ENCODE assay signal across 9 cellular contexts in genomic region chr11:78573271-78574035, GRCh38. TPM values are rescaled to one million over a fixed set of nuclear protein-coding genes. Genes with fewer than 3 reads are reported as not detected.
A peak's percentile ranks its signal among the peaks of the same experiment; 100 is the strongest.
DNase-seq lines count a peak whose midpoint lies in the region; ATAC-seq and TF ChIP-seq lines count a peak whose summit lies in the region.
"Had no signal": no experiment of that assay in that cellular context is flagged by ENCODE, and none has a peak within 500 bp of the region (broad histone marks: within the 10 kb centered on the region; RNA-seq: fewer than 3 reads in every experiment).

No MANE protein-coding gene starts in this region.

- in situ Hi-C loops in astrocyte of the spinal cord (cut with HindIII; ENCODE audit: low sequenced_read_pairs), result no loop called here

- peaks cover 20% of the 10 kb centered on the region for H3K4me1 Mint-ChIP-seq in memory B cell

- H3K4me3 ChIP-seq in heart right ventricle (peak overlapping the region; percentile 56 to 96 (median 76)), astrocyte of the spinal cord (ENCODE audit: low read depth, low read length) (peak overlapping the region; percentile 69), urinary bladder (ENCODE audit: low read depth, low read length) (peak overlapping the region; percentile 68)

- DNase-seq in heart right ventricle (no peak), cardiac septum (ENCODE audit: low spot score) (no peak), astrocyte of the spinal cord (ENCODE audit: low read depth, low spot score) (no peak), memory B cell (ENCODE audit: low spot score in 2 of 2) (no peak), HUDEP-2 (lab: John Stamatoyannopoulos, UW; ENCODE audit: unreplicated experiment in 76 of 76) (no peak), EL (no peak)
- DNase-seq: NCI-H1930 had no signal

- peak overlapping the region; percentile 91 for H3K27ac Mint-ChIP-seq in memory B cell

- no peaks in the 10 kb centered on the region for H3K9me3 ChIP-seq in heart right ventricle

- peak overlapping the region in 3 of 10 donors; percentile 73 to 86 (median 82) for H3K27ac ChIP-seq in heart right ventricle
- no peak overlapping the region for H3K27ac ChIP-seq in urinary bladder (ENCODE audit: low read depth)

- TF ChIP-seq CTCF in heart right ventricle (IDR thresholded peaks at IDR 0.05) (no peak), astrocyte of the spinal cord (IDR thresholded peaks at IDR 0.05; ENCODE audit: low read depth, low read length) (no peak)

- H3K36me3 ChIP-seq in heart right ventricle (peaks cover 0 to 27% (median 8%) of the 10 kb centered on the region in 9 donors), urinary bladder (ENCODE audit: insufficient read depth) (peaks cover 3% of the 10 kb centered on the region)

- no peaks in the 10 kb centered on the region for H3K27me3 Mint-ChIP-seq in memory B cell

- intact Hi-C loops in heart right ventricle (cut with DNase I), result loop anchor here in 1 of 10 donors (10.0 kb wide), 1 partner anchor 429 kb away; no protein-coding TSS in a partner anchor
- intact Hi-C loops in cardiac septum (cut with DNase I), result no loop called here

- H3K4me1 ChIP-seq in heart right ventricle, result peaks cover 0 to 34% (median 17%) of the 10 kb centered on the region in 9 donors
- H3K4me1 ChIP-seq in urinary bladder (ENCODE audit: insufficient read depth), result no peaks in the 10 kb centered on the region

- peak overlapping the region; percentile 88 for H3K4me3 Mint-ChIP-seq in memory B cell

- H3K9me3 Mint-ChIP-seq in memory B cell, result no peaks in the 10 kb centered on the region

- ATAC-seq in heart right ventricle (no peak), memory B cell (ENCODE audit: low read depth) (no peak), GM19023 (IDR thresholded peaks at IDR 0.05; ENCODE audit: unreplicated experiment) (no peak)

- 29 to 34% methylated on average over 8 of the region's 8 CpGs for WGBS in heart right ventricle, 2 donors
- 28% methylated on average over 8 of the region's 8 CpGs for WGBS in urinary bladder

- H3K36me3 Mint-ChIP-seq in memory B cell, result peaks cover 15% of the 10 kb centered on the region

- no peaks in the 10 kb centered on the region for H3K27me3 ChIP-seq in heart right ventricle

RNA-seq across cellular contexts. Expression of gene NARS2, which starts 1.2 kb away (rescaled TPM):
- total RNA-seq in heart right ventricle (10 to 100 TPM; 14.8 to 20.1 (median 16.7) TPM), cardiac septum (9.9 TPM), urinary bladder (17.6 TPM)
- polyA plus RNA-seq in heart right ventricle (10 to 100 TPM; 12.4 to 18.7 TPM), urinary bladder (10.7 TPM)
